ENCODE assay signal across 8 cellular contexts in genomic region chr2:9142551-9143263, GRCh38.
A peak's percentile ranks its signal among the peaks of the same experiment; 100 is the strongest.
DNase-seq lines count a peak whose midpoint lies in the region; ATAC-seq and TF ChIP-seq lines count a peak whose summit lies in the region.

No MANE protein-coding gene starts in this region.

- H3K9ac ChIP-seq in SK-N-MC (ENCODE audit: insufficient read length) = no peak overlapping the region

- H3K4me1 ChIP-seq in suprapubic skin = peaks cover 27% of the 10 kb centered on the region

- H3K9me3 Mint-ChIP-seq in activated naive CD4-positive, alpha-beta T cell treated with anti-CD3 and anti-CD28 coated beads, Interleukin-2, amount 10 ng/mL, durations not matched to agents 7 days and 5 days = no peaks in the 10 kb centered on the region

- H3K4me3 Mint-ChIP-seq in activated naive CD4-positive, alpha-beta T cell treated with anti-CD3 and anti-CD28 coated beads, Interleukin-2, amount 10 ng/mL, durations not matched to agents 7 days and 5 days = no peak overlapping the region

- no peak overlapping the region for H3K27ac Mint-ChIP-seq in activated naive CD4-positive, alpha-beta T cell treated with anti-CD3 and anti-CD28 coated beads, Interleukin-2, amount 10 ng/mL, durations not matched to agents 7 days and 5 days

- H3K27ac ChIP-seq in SK-N-MC (no peak overlapping the region), suprapubic skin (peak overlapping the region; percentile 22)

- no peaks in the 10 kb centered on the region for H3K36me3 Mint-ChIP-seq in activated naive CD4-positive, alpha-beta T cell treated with anti-CD3 and anti-CD28 coated beads, Interleukin-2, amount 10 ng/mL, durations not matched to agents 7 days and 5 days

- CTCF ChIA-PET in activated naive CD4-positive, alpha-beta T cell treated with anti-CD3 and anti-CD28 coated beads, Interleukin-2, amount 10 ng/mL, durations not matched to agents 7 days and 5 days (lab: Charles Lee) = interaction anchor here (0.7 to 1.7 kb wide), 8 partner anchors 10 to 1293 kb away, joined by 3 to 5 read pairs (median 3); no protein-coding TSS in a partner anchor

- no peaks in the 10 kb centered on the region for H3K4me1 Mint-ChIP-seq in activated naive CD4-positive, alpha-beta T cell treated with anti-CD3 and anti-CD28 coated beads, Interleukin-2, amount 10 ng/mL, durations not matched to agents 7 days and 5 days

- H3K36me3 ChIP-seq in SK-N-MC (ENCODE audit: insufficient read depth, low read length) (no peaks in the 10 kb centered on the region), suprapubic skin (no peaks in the 10 kb centered on the region)

- H3K27me3 Mint-ChIP-seq in activated naive CD4-positive, alpha-beta T cell treated with anti-CD3 and anti-CD28 coated beads, Interleukin-2, amount 10 ng/mL, durations not matched to agents 7 days and 5 days = peaks cover 57% of the 10 kb centered on the region

- WGBS in suprapubic skin = 5% methylated on average over 31 of the region's 40 CpGs

- no peaks in the 10 kb centered on the region for H3K27me3 ChIP-seq in suprapubic skin

- H3K4me3 ChIP-seq in SK-N-MC (peak overlapping the region; percentile 75), suprapubic skin (peak overlapping the region; percentile 32)

- DNase-seq in DMS114 treated with DMSO at 0.1 percent for 48 hours (lab: John Stamatoyannopoulos, UW; ENCODE audit: unreplicated experiment) = peak; percentile 71
- DNase-seq in KG1 (lab: John Stamatoyannopoulos, UW) = peak; percentile 56
- no peak for DNase-seq in SK-N-MC (ENCODE audit: low read depth, low spot score)
- DNase-seq in activated naive CD4-positive, alpha-beta T cell treated with anti-CD3 and anti-CD28 coated beads, Interleukin-2, amount 10 ng/mL, durations not matched to agents 7 days and 5 days = peak; percentile 80
- DNase-seq in glomerular visceral epithelial cell (ENCODE audit: extremely low spot score) = peak; percentile 87
- DNase-seq in omental fat pad (ENCODE audit: low spot score) = peak; percentile 83
- DNase-seq in suprapubic skin (ENCODE audit: low spot score in 2 of 2) = peak; percentile 92 to 94

- TF ChIP-seq POLR2A in suprapubic skin (IDR thresholded peaks at IDR 0.05) = no peak

- ATAC-seq in GM21447 (IDR thresholded peaks at IDR 0.05; ENCODE audit: unreplicated experiment) (peak; percentile 71), omental fat pad (ENCODE audit: low FRiP score) (peak; percentile 97)

- no peak for TF ChIP-seq EP300 in suprapubic skin (IDR thresholded peaks at IDR 0.05)

- no peaks in the 10 kb centered on the region for H3K9me3 ChIP-seq in SK-N-MC (ENCODE audit: low read depth, low read length)
- H3K9me3 ChIP-seq in suprapubic skin = no peaks in the 10 kb centered on the region

- TF ChIP-seq CTCF in omental fat pad (IDR thresholded peaks at IDR 0.05) = peak in 2 of 3 donors; percentile 87 to 99
- peak; percentile 96 to 97 for TF ChIP-seq CTCF in suprapubic skin (IDR thresholded peaks at IDR 0.05)
